In the genomic region with DNA sequence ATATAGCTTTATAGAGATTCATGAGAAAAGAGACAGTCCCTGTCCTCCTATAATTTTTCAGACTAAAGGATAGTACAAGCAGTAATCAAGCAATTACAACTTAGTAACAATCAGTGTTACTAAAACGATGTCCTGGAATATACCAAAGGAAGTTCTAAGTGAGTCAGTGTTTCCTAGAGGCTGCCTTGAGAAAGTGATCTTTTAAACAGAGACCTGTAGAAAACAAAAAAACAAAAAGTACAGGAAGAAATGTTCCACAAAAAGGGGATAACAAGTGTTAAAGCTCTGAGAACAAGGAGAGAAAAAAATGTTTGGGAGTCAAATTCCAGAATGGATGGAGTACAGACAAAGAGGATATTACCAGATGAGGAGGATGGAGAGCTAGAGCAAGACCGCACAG, we compare ENCODE assay signal across 31 cellular contexts.
"Had no signal": no experiment of that assay in that cellular context is flagged by ENCODE, and none has a peak within 500 bp of the region (broad histone marks: within the 10 kb centered on the region; RNA-seq: fewer than 3 reads in every experiment).

No MANE protein-coding gene starts in this region.

- H3K9me3 ChIP-seq: colonic mucosa, heart right ventricle, left lung, lower lobe of right lung, mucosa of descending colon, psoas muscle, right atrium auricular region, testis, transverse colon had no signal

- H2AFZ ChIP-seq: parathyroid adenoma had no signal

- H3K27me3 ChIP-seq: colonic mucosa, dorsolateral prefrontal cortex, foreskin keratinocyte, heart right ventricle, left lung, right atrium auricular region, testis, transverse colon had no signal

- H3K4me3 ChIP-seq: colonic mucosa, dorsolateral prefrontal cortex, heart right ventricle, left lung, lower lobe of right lung, mucosa of descending colon, psoas muscle, right atrium auricular region, testis, transverse colon had no signal

- H3K36me3 ChIP-seq: colonic mucosa, heart right ventricle, left lung, lower lobe of right lung, right atrium auricular region, transverse colon had no signal

- FAIRE-seq: bronchial epithelial cell, islet of Langerhans had no signal

- H3K9ac ChIP-seq: parathyroid adenoma had no signal

- H3K27ac ChIP-seq: colonic mucosa, dorsolateral prefrontal cortex, foreskin keratinocyte, heart right ventricle, left lung, lower lobe of right lung, parathyroid adenoma, psoas muscle, right atrium auricular region, testis, transverse colon had no signal

- ATAC-seq: foreskin keratinocyte, heart right ventricle, left lung, lower lobe of right lung, mucosa of descending colon, psoas muscle, T-helper 17 cell had no signal

- H3K4me1 ChIP-seq: colonic mucosa, foreskin keratinocyte, left lung, lower lobe of right lung, parathyroid adenoma, psoas muscle, transverse colon had no signal

- DNase-seq: activated CD4-positive, alpha-beta memory T cell treated with anti-CD3 and anti-CD28 coated beads for 36 hours; activated CD4-positive, alpha-beta T cell treated with anti-CD3 and anti-CD28 coated beads, Interleukin-2, amount 10 ng/mL, durations not matched to agents 24 days and 14 days; activated CD4-positive, CD25-positive, alpha-beta regulatory T cell treated with anti-CD3 and anti-CD28 coated beads, Interleukin-2, amount 50 U/mL, for 72 hours; activated CD8-positive, alpha-beta memory T cell treated with anti-CD3 and anti-CD28 coated beads, Interleukin-2, amount 50 U/mL, for 4 hours; activated gamma-delta T cell; activated naive CD4-positive, alpha-beta T cell treated with anti-CD3 and anti-CD28 coated beads, Interleukin-2, amount 10 ng/mL, durations not matched to agents 7 days and 5 days; activated naive CD8-positive, alpha-beta T cell treated with anti-CD3 and anti-CD28 coated beads, Interleukin-2, amount 10 ng/mL, durations not matched to agents 7 days and 5 days; activated T-cell treated with anti-CD3 and anti-CD28 coated beads, Interleukin-2, amount 50 U/mL, for 24 hours; amniotic stem cell; colonic mucosa; dorsolateral prefrontal cortex; effector memory CD4-positive, alpha-beta T cell; erythroblast; heart right ventricle; left lung; lower lobe of right lung; mesendoderm; mucosa of descending colon; psoas muscle; stimulated activated CD4-positive, alpha-beta T cell treated with anti-CD3 and anti-CD28 coated beads, Interleukin-15, amount 100 ng/mL, for 24 hours; stimulated activated CD4-positive, alpha-beta T cell treated with anti-CD3 and anti-CD28 coated beads, Interleukin-2, amount 100 ng/mL, for 24 hours; stimulated activated naive CD4-positive, alpha-beta T cell; T-helper 17 cell; T1000; testis; transverse colon had no signal
